Comparison of ENCODE assay signal across 8 cellular contexts in the genomic region with DNA sequence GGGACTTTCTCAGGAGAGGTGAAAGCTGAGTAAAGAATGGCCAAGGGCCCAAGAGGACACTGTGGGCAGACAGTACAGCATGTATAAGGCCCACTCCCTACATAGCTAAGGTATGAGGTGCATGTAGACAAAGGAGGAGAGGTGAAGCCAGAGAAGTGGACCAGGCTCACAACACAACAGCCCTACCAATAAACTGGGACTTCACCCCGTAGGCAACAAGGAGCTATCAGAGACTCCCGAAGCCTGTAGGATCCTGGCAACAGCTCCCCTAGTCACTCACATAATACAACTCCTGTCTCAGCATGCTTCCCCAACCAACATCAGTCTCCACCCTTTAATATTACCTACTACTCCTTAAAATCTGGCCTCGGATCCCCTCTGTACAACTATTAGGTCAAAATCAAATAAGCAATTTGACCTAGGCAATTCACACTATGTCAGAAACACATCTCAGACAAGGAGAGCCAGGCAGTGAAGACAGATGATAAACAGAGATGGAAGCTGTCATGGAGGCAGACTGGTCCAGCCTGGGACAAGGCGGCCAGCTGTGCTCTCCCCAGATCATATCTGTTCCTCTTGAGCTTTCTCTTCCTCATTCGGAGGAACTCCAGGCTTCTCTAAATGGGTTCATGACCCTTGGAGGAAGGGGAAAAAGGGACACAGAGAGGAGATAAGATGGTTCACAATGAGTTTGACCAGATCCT. TPM values are rescaled to one million over a fixed set of nuclear protein-coding genes. Genes with fewer than 3 reads are reported as not detected.
DNase-seq lines count a peak whose midpoint lies in the region; ATAC-seq and TF ChIP-seq lines count a peak whose summit lies in the region.

No MANE protein-coding gene starts in this region.

- CTCF ChIA-PET in WTC11 (lab: Charles Lee) = interaction anchor here (1.1 to 3.4 kb wide), 11 partner anchors 8 to 598 kb away, joined by 3 to 49 read pairs (median 24); partner anchors contain the start of genes ACAP2, FAM43A, LSG1 and PPP1R2

- H3K36me3 ChIP-seq in iPS-20b (ENCODE audit: insufficient read depth, low read depth, low read length) (peaks cover 29% of the 10 kb centered on the region), tibial nerve (peaks cover 0 to 8% (median 0%) of the 10 kb centered on the region in 3 donors)

- H3K4me3 ChIP-seq in iPS-20b (ENCODE audit: low read length) = peak overlapping the region; percentile 89
- H3K4me3 ChIP-seq in tibial nerve = peak overlapping the region in 3 of 4 donors; percentile 67 to 91 (median 85)

- TF ChIP-seq CTCF in WTC11 (IDR thresholded peaks at IDR 0.05) (no peak), tibial nerve (IDR thresholded peaks at IDR 0.05) (no peak)

- no peak for DNase-seq in activated naive CD4-positive, alpha-beta T cell treated with anti-CD3 and anti-CD28 coated beads, Interleukin-2, amount 50 U/mL, for 16 hours
- DNase-seq in WTC11 (ENCODE audit: low spot score) (no peak), tibial nerve (ENCODE audit: low spot score in 2 of 2) (no peak)

- ATAC-seq in WTC11 (no peak), HG03039 (IDR thresholded peaks at IDR 0.05; ENCODE audit: unreplicated experiment) (no peak), GM18511 (IDR thresholded peaks at IDR 0.05; ENCODE audit: unreplicated experiment) (no peak), HG02981 (IDR thresholded peaks at IDR 0.05; ENCODE audit: unreplicated experiment) (no peak)

- H3K27ac Mint-ChIP-seq in activated naive CD4-positive, alpha-beta T cell treated with anti-CD3 and anti-CD28 coated beads, Interleukin-2, amount 50 U/mL, for 24 hours = no peak overlapping the region
- no peak overlapping the region for H3K27ac Mint-ChIP-seq in WTC11

- peaks cover 4% of the 10 kb centered on the region for H3K36me3 Mint-ChIP-seq in activated naive CD4-positive, alpha-beta T cell treated with anti-CD3 and anti-CD28 coated beads, Interleukin-2, amount 50 U/mL, for 24 hours
- H3K36me3 Mint-ChIP-seq in WTC11 = peaks cover 7% of the 10 kb centered on the region

- peak overlapping the region; percentile 90; the same call in 1 of the 2 replicates for H3K9ac ChIP-seq in iPS-20b (ENCODE audit: low read depth, low read length)

- no peak for TF ChIP-seq POLR2A in tibial nerve (IDR thresholded peaks at IDR 0.05)

- H3K9me3 Mint-ChIP-seq in activated naive CD4-positive, alpha-beta T cell treated with anti-CD3 and anti-CD28 coated beads, Interleukin-2, amount 50 U/mL, for 24 hours = no peaks in the 10 kb centered on the region
- H3K9me3 Mint-ChIP-seq in WTC11 = no peaks in the 10 kb centered on the region

- 64 to 76% methylated on average over 5 of the region's 5 CpGs for WGBS in tibial nerve, 2 donors

- POLR2A ChIA-PET in WTC11 (lab: Charles Lee) = interaction anchor here (1.2 to 2.6 kb wide), 3 partner anchors 9 to 582 kb away, joined by 3 to 8 read pairs (median 6); no protein-coding TSS in a partner anchor

- H3K27me3 ChIP-seq in iPS-20b (ENCODE audit: insufficient read depth, low read length) = no peaks in the 10 kb centered on the region
- H3K27me3 ChIP-seq in tibial nerve = no peaks in the 10 kb centered on the region

- peak overlapping the region; percentile 87 for H3K4me3 Mint-ChIP-seq in activated naive CD4-positive, alpha-beta T cell treated with anti-CD3 and anti-CD28 coated beads, Interleukin-2, amount 50 U/mL, for 24 hours
- H3K4me3 Mint-ChIP-seq in WTC11 = peak overlapping the region; percentile 84

- H3K9me3 ChIP-seq in iPS-20b (ENCODE audit: insufficient read depth, low read depth, low read length) (no peaks in the 10 kb centered on the region), tibial nerve (no peaks in the 10 kb centered on the region)

- H3K4me1 ChIP-seq in iPS-20b (ENCODE audit: insufficient read depth, low read length) (peaks cover 11% of the 10 kb centered on the region), tibial nerve (peaks cover 0 to 26% (median 17%) of the 10 kb centered on the region in 4 donors)

- peaks cover 26% of the 10 kb centered on the region for H3K4me1 Mint-ChIP-seq in activated naive CD4-positive, alpha-beta T cell treated with anti-CD3 and anti-CD28 coated beads, Interleukin-2, amount 50 U/mL, for 24 hours
- peaks cover 26% of the 10 kb centered on the region for H3K4me1 Mint-ChIP-seq in WTC11

- H3K27ac ChIP-seq in iPS-20b (ENCODE audit: low read length) (no peak overlapping the region), tibial nerve (no peak overlapping the region)

- H3K27me3 Mint-ChIP-seq in activated naive CD4-positive, alpha-beta T cell treated with anti-CD3 and anti-CD28 coated beads, Interleukin-2, amount 50 U/mL, for 24 hours = no peaks in the 10 kb centered on the region
- no peaks in the 10 kb centered on the region for H3K27me3 Mint-ChIP-seq in WTC11 (ENCODE audit: low read depth)

- no peak for TF ChIP-seq EP300 in tibial nerve (IDR thresholded peaks at IDR 0.05)

TF ChIP-seq in WTC11, 78 proteins besides CTCF, POLR2A, EP300 and RAD21:
- TF ChIP-seq KAT7 (CRISPR knock-in tag; IDR thresholded peaks at IDR 0.05; ENCODE audit: borderline replicate concordance) (no peak), ZBTB21 (CRISPR knock-in tag; IDR thresholded peaks at IDR 0.05; ENCODE audit: borderline replicate concordance) (no peak), FOXP1 (CRISPR knock-in tag; IDR thresholded peaks at IDR 0.05; ENCODE audit: borderline replicate concordance) (no peak), GABPB1 (CRISPR knock-in tag; IDR thresholded peaks at IDR 0.05) (no peak), ZNF232 (CRISPR knock-in tag; IDR thresholded peaks at IDR 0.05) (no peak), NFE2L1 (CRISPR knock-in tag; IDR thresholded peaks at IDR 0.05) (no peak), AFF4 (CRISPR knock-in tag; IDR thresholded peaks at IDR 0.05; ENCODE audit: borderline replicate concordance) (no peak), ZNF317 (CRISPR knock-in tag; IDR thresholded peaks at IDR 0.05; ENCODE audit: borderline replicate concordance, low read depth) (no peak), ZNF121 (CRISPR knock-in tag; IDR thresholded peaks at IDR 0.05) (no peak), ELF4 (CRISPR knock-in tag; IDR thresholded peaks at IDR 0.05; ENCODE audit: low read depth) (no peak), GTF2I (CRISPR knock-in tag; conservative IDR thresholded peaks at IDR 0.05) (no peak), NR3C1 (CRISPR knock-in tag; conservative IDR thresholded peaks at IDR 0.05; ENCODE audit: low read depth) (no peak), NR1H2 (CRISPR knock-in tag; IDR thresholded peaks at IDR 0.05) (no peak)
- TF ChIP-seq, protein P1, sequence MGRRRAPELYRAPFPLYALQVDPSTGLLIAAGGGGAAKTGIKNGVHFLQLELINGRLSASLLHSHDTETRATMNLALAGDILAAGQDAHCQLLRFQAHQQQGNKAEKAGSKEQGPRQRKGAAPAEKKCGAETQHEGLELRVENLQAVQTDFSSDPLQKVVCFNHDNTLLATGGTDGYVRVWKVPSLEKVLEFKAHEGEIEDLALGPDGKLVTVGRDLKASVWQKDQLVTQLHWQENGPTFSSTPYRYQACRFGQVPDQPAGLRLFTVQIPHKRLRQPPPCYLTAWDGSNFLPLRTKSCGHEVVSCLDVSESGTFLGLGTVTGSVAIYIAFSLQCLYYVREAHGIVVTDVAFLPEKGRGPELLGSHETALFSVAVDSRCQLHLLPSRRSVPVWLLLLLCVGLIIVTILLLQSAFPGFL (CRISPR knock-in tag; IDR thresholded peaks at IDR 0.05; ENCODE audit: borderline replicate concordance) = no peak
- TF ChIP-seq, protein P2, sequence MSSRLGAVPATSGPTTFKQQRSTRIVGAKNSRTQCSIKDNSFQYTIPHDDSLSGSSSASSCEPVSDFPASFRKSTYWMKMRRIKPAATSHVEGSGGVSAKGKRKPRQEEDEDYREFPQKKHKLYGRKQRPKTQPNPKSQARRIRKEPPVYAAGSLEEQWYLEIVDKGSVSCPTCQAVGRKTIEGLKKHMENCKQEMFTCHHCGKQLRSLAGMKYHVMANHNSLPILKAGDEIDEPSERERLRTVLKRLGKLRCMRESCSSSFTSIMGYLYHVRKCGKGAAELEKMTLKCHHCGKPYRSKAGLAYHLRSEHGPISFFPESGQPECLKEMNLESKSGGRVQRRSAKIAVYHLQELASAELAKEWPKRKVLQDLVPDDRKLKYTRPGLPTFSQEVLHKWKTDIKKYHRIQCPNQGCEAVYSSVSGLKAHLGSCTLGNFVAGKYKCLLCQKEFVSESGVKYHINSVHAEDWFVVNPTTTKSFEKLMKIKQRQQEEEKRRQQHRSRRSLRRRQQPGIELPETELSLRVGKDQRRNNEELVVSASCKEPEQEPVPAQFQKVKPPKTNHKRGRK (CRISPR knock-in tag; IDR thresholded peaks at IDR 0.05; ENCODE audit: borderline replicate concordance) = no peak
TF ChIP-seq in WTC11: peak in this region for 0.

RNA-seq across cellular contexts. Expression of gene XXYLT1, which starts 1.4 kb away (rescaled TPM):
- total RNA-seq in WTC11 (2021) (21.4 to 23.4 TPM (median 22.5 TPM) in 3 replicates), tibial nerve (10 to 100 TPM in 3 of 4 donors, 1 to 10 TPM in 1; 9.6 to 17.7 (median 13.2) TPM)
